In genomic region chr1:106620521-106620954, GRCh38 we compare ENCODE assay signal across 1 cellular context.
TF ChIP-seq lines count a peak whose summit lies in the region.

No MANE protein-coding gene starts in this region.

TF ChIP-seq in SK-N-SH treated with all-trans-retinoic acid at 6 μM for 48 hours, 23 proteins besides CTCF, POLR2A, EP300 and RAD21 (continued from another document):
- TF ChIP-seq TSHZ2 (CRISPR knock-in tag; IDR thresholded peaks at IDR 0.05) (no peak), ARNTL (CRISPR knock-in tag; IDR thresholded peaks at IDR 0.05; ENCODE audit: borderline replicate concordance, low read depth) (no peak)
